2 cellular contexts compared by ENCODE assay signal in the genomic region with DNA sequence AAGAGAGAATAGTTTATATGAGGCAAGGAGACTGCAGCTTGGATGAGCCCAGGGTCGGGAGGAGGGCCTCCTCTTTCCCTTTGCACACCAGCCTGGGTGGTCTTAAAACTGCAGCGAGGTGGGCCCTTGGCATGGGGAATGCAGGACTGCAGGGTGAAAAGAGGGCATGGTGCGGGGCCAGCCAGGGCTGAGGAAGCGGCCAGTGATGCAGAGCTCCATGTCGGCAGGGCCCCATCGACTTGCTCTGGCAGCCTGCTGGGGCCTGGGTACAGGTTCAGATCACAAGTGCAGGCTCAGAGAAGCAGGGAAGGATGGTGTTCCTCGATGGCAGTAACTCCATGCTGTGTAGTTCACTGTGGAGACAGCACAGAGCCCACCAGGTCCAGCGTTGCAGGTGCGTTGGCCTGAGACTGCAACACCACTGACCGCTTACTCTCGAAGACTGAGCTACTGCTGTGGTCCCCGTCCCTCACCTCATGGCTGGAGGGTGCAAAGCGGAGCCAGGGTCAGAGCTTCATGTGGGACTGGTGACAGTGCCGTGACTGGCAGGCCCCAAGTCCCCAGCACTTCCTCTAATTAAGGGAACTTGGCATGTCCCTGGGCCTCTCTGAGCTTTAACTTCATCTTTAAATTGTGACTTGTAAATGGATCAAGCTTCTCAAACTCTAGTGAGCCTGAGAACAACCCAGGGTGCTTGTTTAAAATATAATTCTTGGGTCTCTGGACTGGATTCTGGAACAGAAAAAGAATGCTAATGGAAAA.
TF ChIP-seq lines count a peak whose summit lies in the region.

No MANE protein-coding gene starts in this region.

TF ChIP-seq in SK-N-SH, 30 proteins besides CTCF, POLR2A, EP300 and RAD21 (continued from another document):
- TF ChIP-seq SMC3 (IDR thresholded peaks at IDR 0.05; ENCODE audit: low read depth, low read length) (no peak), GABPA (IDR thresholded peaks at IDR 0.05; ENCODE audit: low read depth) (no peak), TCF12 (IDR thresholded peaks at IDR 0.05) (no peak)

TF ChIP-seq in SK-N-SH treated with all-trans-retinoic acid at 6 μM for 48 hours, 23 proteins besides CTCF, POLR2A, EP300 and RAD21 (continued from another document):
- TF ChIP-seq, protein P1, sequence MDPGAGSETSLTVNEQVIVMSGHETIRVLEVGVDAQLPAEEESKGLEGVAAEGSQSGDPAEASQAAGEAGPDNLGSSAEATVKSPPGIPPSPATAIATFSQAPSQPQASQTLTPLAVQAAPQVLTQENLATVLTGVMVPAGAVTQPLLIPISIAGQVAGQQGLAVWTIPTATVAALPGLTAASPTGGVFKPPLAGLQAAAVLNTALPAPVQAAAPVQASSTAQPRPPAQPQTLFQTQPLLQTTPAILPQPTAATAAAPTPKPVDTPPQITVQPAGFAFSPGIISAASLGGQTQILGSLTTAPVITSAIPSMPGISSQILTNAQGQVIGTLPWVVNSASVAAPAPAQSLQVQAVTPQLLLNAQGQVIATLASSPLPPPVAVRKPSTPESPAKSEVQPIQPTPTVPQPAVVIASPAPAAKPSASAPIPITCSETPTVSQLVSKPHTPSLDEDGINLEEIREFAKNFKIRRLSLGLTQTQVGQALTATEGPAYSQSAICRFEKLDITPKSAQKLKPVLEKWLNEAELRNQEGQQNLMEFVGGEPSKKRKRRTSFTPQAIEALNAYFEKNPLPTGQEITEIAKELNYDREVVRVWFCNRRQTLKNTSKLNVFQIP (CRISPR knock-in tag; IDR thresholded peaks at IDR 0.05; ENCODE audit: borderline replicate concordance, low read depth), result no peak
- TF ChIP-seq ZC3H10 (CRISPR knock-in tag; IDR thresholded peaks at IDR 0.05) (no peak), CSDC2 (CRISPR knock-in tag; IDR thresholded peaks at IDR 0.05) (no peak), PATZ1 (CRISPR knock-in tag; IDR thresholded peaks at IDR 0.05; ENCODE audit: borderline replicate concordance) (no peak), ZFP3 (CRISPR knock-in tag; IDR thresholded peaks at IDR 0.05) (no peak), RARB (CRISPR knock-in tag; IDR thresholded peaks at IDR 0.05) (no peak), ARNTL (CRISPR knock-in tag; IDR thresholded peaks at IDR 0.05; ENCODE audit: borderline replicate concordance, low read depth) (no peak)
- TF ChIP-seq, protein P2, sequence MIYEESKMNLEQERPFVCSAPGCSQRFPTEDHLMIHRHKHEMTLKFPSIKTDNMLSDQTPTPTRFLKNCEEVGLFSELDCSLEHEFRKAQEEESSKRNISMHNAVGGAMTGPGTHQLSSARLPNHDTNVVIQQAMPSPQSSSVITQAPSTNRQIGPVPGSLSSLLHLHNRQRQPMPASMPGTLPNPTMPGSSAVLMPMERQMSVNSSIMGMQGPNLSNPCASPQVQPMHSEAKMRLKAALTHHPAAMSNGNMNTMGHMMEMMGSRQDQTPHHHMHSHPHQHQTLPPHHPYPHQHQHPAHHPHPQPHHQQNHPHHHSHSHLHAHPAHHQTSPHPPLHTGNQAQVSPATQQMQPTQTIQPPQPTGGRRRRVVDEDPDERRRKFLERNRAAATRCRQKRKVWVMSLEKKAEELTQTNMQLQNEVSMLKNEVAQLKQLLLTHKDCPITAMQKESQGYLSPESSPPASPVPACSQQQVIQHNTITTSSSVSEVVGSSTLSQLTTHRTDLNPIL (CRISPR knock-in tag; IDR thresholded peaks at IDR 0.05; ENCODE audit: low read depth), result no peak
